Comparison of ENCODE assay signal across 13 cellular contexts in genomic region chr12:103455020-103455763, GRCh38. TPM values are rescaled to one million over a fixed set of nuclear protein-coding genes. Genes with fewer than 3 reads are reported as not detected.
DNase-seq lines count a peak whose midpoint lies in the region; ATAC-seq and TF ChIP-seq lines count a peak whose summit lies in the region.
"Had no signal": no experiment of that assay in that cellular context is flagged by ENCODE, and none has a peak within 500 bp of the region (broad histone marks: within the 10 kb centered on the region; RNA-seq: fewer than 3 reads in every experiment).

No MANE protein-coding gene starts in this region.

- 62 to 68% methylated on average over 3 of the region's 3 CpGs for WGBS in lower leg skin, 2 donors

- DNase-seq in GDM1 (lab: John Stamatoyannopoulos, UW): peak; percentile 80
- DNase-seq in activated CD8-positive, alpha-beta T cell treated with anti-CD3 and anti-CD28 coated beads for 36 hours: peak; percentile 50
- DNase-seq in iPS-NIHi11 (ENCODE audit: low spot score): no peak
- DNase-seq in GOT3 (lab: John Stamatoyannopoulos, UW): no peak
- no peak for DNase-seq in lower leg skin (ENCODE audit: low spot score in 2 of 2)
- DNase-seq in activated T-cell treated with anti-CD3 and anti-CD28 coated beads, Interleukin-2, amount 50 U/mL, for 24 hours: no peak
- DNase-seq: activated CD4-positive, alpha-beta T cell treated with anti-CD3 and anti-CD28 coated beads, Interleukin-2, amount 50 U/mL, for 1 hour; glutamatergic neuron; H9; transverse colon had no signal

- CTCF ChIA-PET in activated CD8-positive, alpha-beta T cell treated with anti-CD3 and anti-CD28 coated beads for 36 hours (lab: Charles Lee): interaction anchor here (0.9 to 2.0 kb wide), 2 partner anchors 21 to 93 kb away, joined by 3 to 9 read pairs; no protein-coding TSS in a partner anchor

- no peak overlapping the region for H3K4me3 ChIP-seq in lower leg skin (ENCODE audit: low read depth, poor library complexity, severe bottlenecking)
- H3K4me3 ChIP-seq: cardiac muscle cell, transverse colon had no signal

- intact Hi-C loops in activated CD8-positive, alpha-beta T cell treated with anti-CD3 and anti-CD28 coated beads for 36 hours (cut with micrococcal nuclease): no loop called here
- intact Hi-C loops in lower leg skin (cut with DNase I; ENCODE audit: low total_unique reads): no loop called here

- no peaks in the 10 kb centered on the region for H3K36me3 Mint-ChIP-seq in activated CD8-positive, alpha-beta T cell treated with anti-CD3 and anti-CD28 coated beads for 36 hours (ENCODE audit: low read depth)
- no peaks in the 10 kb centered on the region for H3K36me3 Mint-ChIP-seq in activated T-cell treated with anti-CD3 and anti-CD28 coated beads, Interleukin-2, amount 50 U/mL, for 24 hours (ENCODE audit: low read depth)

- no peak overlapping the region for H3K27ac Mint-ChIP-seq in activated CD8-positive, alpha-beta T cell treated with anti-CD3 and anti-CD28 coated beads for 36 hours
- H3K27ac Mint-ChIP-seq in activated T-cell treated with anti-CD3 and anti-CD28 coated beads, Interleukin-2, amount 50 U/mL, for 24 hours: no peak overlapping the region
- H3K27ac Mint-ChIP-seq: H9 had no signal

- ATAC-seq in GM19452 (IDR thresholded peaks at IDR 0.05; ENCODE audit: unreplicated experiment) (peak; percentile 79), HG03280 (IDR thresholded peaks at IDR 0.05; ENCODE audit: unreplicated experiment) (peak; percentile 43)
- ATAC-seq in activated CD8-positive, alpha-beta T cell treated with anti-CD3 and anti-CD28 coated beads for 36 hours: peak; percentile 88

- TF ChIP-seq POLR2A in lower leg skin (IDR thresholded peaks at IDR 0.05): no peak

- H3K4me3 Mint-ChIP-seq in activated CD8-positive, alpha-beta T cell treated with anti-CD3 and anti-CD28 coated beads for 36 hours: no peak overlapping the region
- no peak overlapping the region for H3K4me3 Mint-ChIP-seq in activated T-cell treated with anti-CD3 and anti-CD28 coated beads, Interleukin-2, amount 50 U/mL, for 24 hours
- H3K4me3 Mint-ChIP-seq: H9 had no signal

- peaks cover 41% of the 10 kb centered on the region for H3K4me1 Mint-ChIP-seq in activated CD8-positive, alpha-beta T cell treated with anti-CD3 and anti-CD28 coated beads for 36 hours (ENCODE audit: low read depth)
- H3K4me1 Mint-ChIP-seq in activated T-cell treated with anti-CD3 and anti-CD28 coated beads, Interleukin-2, amount 50 U/mL, for 24 hours (ENCODE audit: low read depth): peaks cover 24% of the 10 kb centered on the region

- POLR2A ChIA-PET in activated CD8-positive, alpha-beta T cell treated with anti-CD3 and anti-CD28 coated beads for 36 hours (lab: Charles Lee): no interaction called here

- TF ChIP-seq CTCF in activated CD8-positive, alpha-beta T cell treated with anti-CD3 and anti-CD28 coated beads for 36 hours (IDR thresholded peaks at IDR 0.05): no peak
- no peak for TF ChIP-seq CTCF in lower leg skin (IDR thresholded peaks at IDR 0.05)

- H3K9me3 Mint-ChIP-seq in activated CD8-positive, alpha-beta T cell treated with anti-CD3 and anti-CD28 coated beads for 36 hours: peaks cover 3% of the 10 kb centered on the region
- peaks cover 3% of the 10 kb centered on the region for H3K9me3 Mint-ChIP-seq in activated T-cell treated with anti-CD3 and anti-CD28 coated beads, Interleukin-2, amount 50 U/mL, for 24 hours
- H3K9me3 Mint-ChIP-seq: H9 had no signal

- no peaks in the 10 kb centered on the region for H3K27me3 Mint-ChIP-seq in activated CD8-positive, alpha-beta T cell treated with anti-CD3 and anti-CD28 coated beads for 36 hours
- no peaks in the 10 kb centered on the region for H3K27me3 Mint-ChIP-seq in activated T-cell treated with anti-CD3 and anti-CD28 coated beads, Interleukin-2, amount 50 U/mL, for 24 hours

RNA-seq across cellular contexts. Expression of gene C12orf42, which starts 40.6 kb away (rescaled TPM):
- 1 to 10 TPM in 1 of 2 experiments, under 1 TPM in 1; 0.49 to 1.4 TPM for total RNA-seq in activated CD8-positive, alpha-beta T cell treated with anti-CD3 and anti-CD28 coated beads for 36 hours
- total RNA-seq in lower leg skin: not detected
- total RNA-seq: cardiac muscle cell, H9 had no signal

Comparison
In these comparisons a context has a peak if more than half of its experiments do, and no peak if none do; other contexts are left out.
1. DNase-seq: peak in GDM1 (single experiment) and activated CD8-positive, alpha-beta T cell treated with anti-CD3 and anti-CD28 coated beads for 36 hours (single experiment); none in iPS-NIHi11 (single experiment), GOT3 (single experiment), lower leg skin (0 of 2) and activated T-cell treated with anti-CD3 and anti-CD28 coated beads, Interleukin-2, amount 50 U/mL, for 24 hours (single experiment).
2. Peak in every context shown above with its lines, with median percentiles within 50 percentile points of each other: ATAC-seq.